Comparison of ENCODE assay signal across 19 cellular contexts in genomic region chr16:22614271-22614947, GRCh38.
A peak's percentile ranks its signal among the peaks of the same experiment; 100 is the strongest.
DNase-seq lines count a peak whose midpoint lies in the region; ATAC-seq, FAIRE-seq and TF ChIP-seq lines count a peak whose summit lies in the region.
"Had no signal": no experiment of that assay in that cellular context is flagged by ENCODE, and none has a peak within 500 bp of the region (broad histone marks: within the 10 kb centered on the region; RNA-seq: fewer than 3 reads in every experiment).

No MANE protein-coding gene starts in this region.

- ATAC-seq in heart right ventricle (no peak), HG03432 (IDR thresholded peaks at IDR 0.05; ENCODE audit: unreplicated experiment) (no peak)
- ATAC-seq: natural killer cell treated with Interleukin-12 subunit alpha and Interleukin-12 subunit beta and Interleukin-15 and Interleukin-18, amount 100 ng/mL, for 72 hours had no signal

- in situ Hi-C loops in astrocyte of the spinal cord (cut with HindIII; ENCODE audit: low sequenced_read_pairs), result no loop called here

- H3K27me3 ChIP-seq in right atrium auricular region (no peaks in the 10 kb centered on the region), heart right ventricle (peaks cover 0 to 10% (median 2%) of the 10 kb centered on the region in 7 donors)
- H3K27me3 ChIP-seq: Peyer's patch had no signal

- no peak overlapping the region for H3K4me3 ChIP-seq in right atrium auricular region
- no peak overlapping the region for H3K4me3 ChIP-seq in heart right ventricle
- no peak overlapping the region for H3K4me3 ChIP-seq in astrocyte of the spinal cord (ENCODE audit: low read depth, low read length)
- H3K4me3 ChIP-seq: Peyer's patch had no signal

- H3K27ac ChIP-seq in right atrium auricular region, result no peak overlapping the region
- no peak overlapping the region for H3K27ac ChIP-seq in heart right ventricle

- DNase-seq in right atrium auricular region (ENCODE audit: low spot score) (peak; percentile 36), heart right ventricle (no peak), astrocyte of the spinal cord (ENCODE audit: low read depth, low spot score) (peak; percentile 20), glomerular visceral epithelial cell (ENCODE audit: extremely low spot score) (peak; percentile 60), iPS-NIHi11 (ENCODE audit: low spot score) (no peak), NCI-H1436 (lab: John Stamatoyannopoulos, UW) (no peak), D721Med (ENCODE audit: insufficient read length, low spot score) (no peak)
- DNase-seq: activated naive CD8-positive, alpha-beta T cell treated with anti-CD3 and anti-CD28 coated beads for 36 hours; activated T-cell treated with anti-CD3 and anti-CD28 coated beads, Interleukin-2, amount 50 U/mL, for 24 hours; CD4-positive, CD25-positive, alpha-beta regulatory T cell; MM.1S; NCI-H2029 treated with DMSO at 0.1 percent for 48 hours; NCI-H69; substantia nigra had no signal

- H3K9me3 ChIP-seq in right atrium auricular region (peaks cover 0 to 14% of the 10 kb centered on the region in 2 donors), heart right ventricle (peaks cover 0 to 11% (median 7%) of the 10 kb centered on the region in 11 donors)
- H3K9me3 ChIP-seq: Peyer's patch had no signal

- TF ChIP-seq CTCF in right atrium auricular region (IDR thresholded peaks at IDR 0.05), result no peak
- TF ChIP-seq CTCF in heart right ventricle (IDR thresholded peaks at IDR 0.05), result no peak
- no peak for TF ChIP-seq CTCF in astrocyte of the spinal cord (IDR thresholded peaks at IDR 0.05; ENCODE audit: low read depth, low read length)
- no peak for TF ChIP-seq CTCF in D721Med (IDR thresholded peaks at IDR 0.05; ENCODE audit: insufficient read depth, missing control alignments)

- H3K4me1 ChIP-seq in right atrium auricular region (no peaks in the 10 kb centered on the region), heart right ventricle (no peaks in the 10 kb centered on the region)
- H3K4me1 ChIP-seq: Peyer's patch had no signal

- intact Hi-C loops in heart right ventricle (cut with DNase I), result no loop called here

- no peak for FAIRE-seq in D721Med (lab: Jason Lieb, UNC)
- FAIRE-seq: A204.1, G401.6 had no signal

- WGBS in heart right ventricle, 2 donors, result 70 to 74% methylated on average over 6 of the region's 6 CpGs

- H3K36me3 ChIP-seq in right atrium auricular region (no peaks in the 10 kb centered on the region), heart right ventricle (no peaks in the 10 kb centered on the region)
- H3K36me3 ChIP-seq: Peyer's patch had no signal

Comparison
In these comparisons a context has a peak if more than half of its experiments do, and no peak if none do; other contexts are left out.
1. DNase-seq: peak in right atrium auricular region (single experiment), astrocyte of the spinal cord (single experiment) and glomerular visceral epithelial cell (single experiment); none in heart right ventricle (0 of 2), iPS-NIHi11 (single experiment), NCI-H1436 (single experiment) and D721Med (single experiment).